11 cellular contexts compared by ENCODE assay signal in genomic region chr11:95296165-95296564, GRCh38.
DNase-seq lines count a peak whose midpoint lies in the region; ATAC-seq and TF ChIP-seq lines count a peak whose summit lies in the region.
"Had no signal": no experiment of that assay in that cellular context is flagged by ENCODE, and none has a peak within 500 bp of the region (broad histone marks: within the 10 kb centered on the region; RNA-seq: fewer than 3 reads in every experiment).

No MANE protein-coding gene starts in this region.

- no peak overlapping the region for H2AFZ ChIP-seq in SU-DHL-6 (ENCODE audit: low read depth, low read length, severe bottlenecking)

- H3K4me1 ChIP-seq in prostate gland (replicated peaks) (no peaks in the 10 kb centered on the region), vagina (no peaks in the 10 kb centered on the region)

- CTCF ChIA-PET in HEK293T (lab: Yijun Ruan, JAX), result no interaction called here

- TF ChIP-seq CTCF in SU-DHL-6 (IDR thresholded peaks at IDR 0.05; ENCODE audit: insufficient read depth, low read length, poor library complexity, severe bottlenecking) (no peak), prostate gland (IDR thresholded peaks at IDR 0.05) (no peak), vagina (IDR thresholded peaks at IDR 0.05) (no peak)

- no peaks in the 10 kb centered on the region for H3K9me2 ChIP-seq in SU-DHL-6 (replicated peaks; ENCODE audit: insufficient read depth, low read length)

- DNase-seq in prostate gland (ENCODE audit: low spot score) (peak; percentile 10), HEK293T (ENCODE audit: extremely low spot score) (no peak), vagina (ENCODE audit: extremely low spot score in 2 of 2) (no peak), GM03348 (ENCODE audit: low spot score) (no peak), cerebellar cortex (ENCODE audit: low spot score) (no peak)
- DNase-seq: activated CD4-positive, alpha-beta T cell treated with anti-CD3 and anti-CD28 coated beads for 48 hours; activated naive CD4-positive, alpha-beta T cell treated with anti-CD3 and anti-CD28 coated beads for 36 hours; NCI-H2081 treated with DMSO at 0.1 percent for 48 hours had no signal

- no peak overlapping the region for H3K9ac ChIP-seq in SU-DHL-6 (ENCODE audit: low read length)

- H4K20me1 ChIP-seq in SU-DHL-6 (ENCODE audit: low read depth, low read length), result no peaks in the 10 kb centered on the region

- no peak for TF ChIP-seq POLR2A in prostate gland (IDR thresholded peaks at IDR 0.05)
- TF ChIP-seq POLR2A in vagina (IDR thresholded peaks at IDR 0.05), result no peak

- ATAC-seq in GM18868 (IDR thresholded peaks at IDR 0.05; ENCODE audit: unreplicated experiment), result peak; percentile 6
- ATAC-seq in HG03060 (IDR thresholded peaks at IDR 0.05; ENCODE audit: low read depth, unreplicated experiment), result peak; percentile 9

- POLR2A ChIA-PET in HEK293T (lab: Yijun Ruan, JAX), result no interaction called here

- H3K79me2 ChIP-seq in SU-DHL-6 (ENCODE audit: insufficient read depth, low read length), result no peaks in the 10 kb centered on the region

- no peaks in the 10 kb centered on the region for H3K27me3 ChIP-seq in SU-DHL-6 (ENCODE audit: low read length)
- H3K27me3 ChIP-seq in prostate gland (replicated peaks; ENCODE audit: insufficient read depth), result no peaks in the 10 kb centered on the region
- H3K27me3 ChIP-seq in vagina, result no peaks in the 10 kb centered on the region

- H3K9me3 ChIP-seq in SU-DHL-6 (ENCODE audit: insufficient read depth, low read length) (no peaks in the 10 kb centered on the region), prostate gland (no peaks in the 10 kb centered on the region), vagina (no peaks in the 10 kb centered on the region)

- H3K36me3 ChIP-seq in SU-DHL-6 (ENCODE audit: low read length), result no peaks in the 10 kb centered on the region
- no peaks in the 10 kb centered on the region for H3K36me3 ChIP-seq in prostate gland
- no peaks in the 10 kb centered on the region for H3K36me3 ChIP-seq in vagina

- intact Hi-C loops in prostate gland (cut with DNase I), result no loop called here
- intact Hi-C loops in vagina (cut with DNase I), result no loop called here

- peak overlapping the region; percentile 28; the same call in 1 of the 2 replicates for H3K27ac ChIP-seq in SU-DHL-6 (ENCODE audit: low read depth, low read length)
- H3K27ac ChIP-seq in prostate gland, result no peak overlapping the region
- no peak overlapping the region for H3K27ac ChIP-seq in vagina

- H3K4me3 ChIP-seq in SU-DHL-6 (ENCODE audit: insufficient read depth, low read length, poor library complexity, severe bottlenecking), result no peak overlapping the region
- H3K4me3 ChIP-seq in prostate gland, result no peak overlapping the region
- H3K4me3 ChIP-seq in vagina, result no peak overlapping the region

- H3K4me2 ChIP-seq in SU-DHL-6 (ENCODE audit: low read depth, low read length, poor library complexity, severe bottlenecking), result peak overlapping the region; percentile 41

- H3F3A ChIP-seq in SU-DHL-6 (ENCODE audit: insufficient read depth), result no peaks in the 10 kb centered on the region

TF ChIP-seq in HEK293T, 16 proteins besides CTCF, POLR2A, EP300 and RAD21:
- TF ChIP-seq NFRKB (IDR thresholded peaks at IDR 0.05) (no peak), FOXM1 (IDR thresholded peaks at IDR 0.05; ENCODE audit: borderline replicate concordance) (no peak), ARNT (IDR thresholded peaks at IDR 0.05) (no peak), LEF1 (IDR thresholded peaks at IDR 0.05; ENCODE audit: borderline replicate concordance) (no peak), SP1 (IDR thresholded peaks at IDR 0.05) (no peak), ZNF384 (IDR thresholded peaks at IDR 0.05) (no peak), TARDBP (IDR thresholded peaks at IDR 0.05) (no peak)
